1 cellular context compared by ENCODE assay signal in genomic region chr1:44035726-44036408, GRCh38.
TF ChIP-seq lines count a peak whose summit lies in the region.

No MANE protein-coding gene starts in this region.

TF ChIP-seq in HCT116, 20 proteins besides CTCF, POLR2A, EP300 and RAD21 (continued from another document):
- TF ChIP-seq ZNF274 (IDR thresholded peaks at IDR 0.05; ENCODE audit: low read depth, low read length) (no peak), ZBTB33 (IDR thresholded peaks at IDR 0.05; ENCODE audit: extremely low read depth, insufficient replicate concordance, low read length) (no peak), TCF7L2 (IDR thresholded peaks at IDR 0.05; ENCODE audit: borderline replicate concordance, extremely low read depth, insufficient read depth, insufficient read length) (no peak), SP1 (IDR thresholded peaks at IDR 0.05; ENCODE audit: low read depth) (no peak), CEBPB (IDR thresholded peaks at IDR 0.05; ENCODE audit: low read depth) (no peak), EZH2 (IDR thresholded peaks at IDR 0.05) (no peak), JUND (IDR thresholded peaks at IDR 0.05) (no peak), YY1 (IDR thresholded peaks at IDR 0.05; ENCODE audit: extremely low read depth, insufficient replicate concordance, low read depth, low read length) (no peak)
TF ChIP-seq in HCT116: peak in this region for 0.
